ENCODE assay signal across 21 cellular contexts in genomic region chr20:61343934-61344333, GRCh38.
"Had no signal": no experiment of that assay in that cellular context is flagged by ENCODE, and none has a peak within 500 bp of the region (broad histone marks: within the 10 kb centered on the region; RNA-seq: fewer than 3 reads in every experiment).

No MANE protein-coding gene starts in this region.

- H3K27ac ChIP-seq: SJSA1, SK-N-MC had no signal

- H3K4me3 ChIP-seq: SJSA1, SK-N-MC had no signal

- H3K36me3 ChIP-seq: SJSA1 had no signal

- DNase-seq: KBM-7, NCI-H1092, NCI-H1105 treated with DMSO at 0.1 percent for 48 hours, NCI-H1417 treated with DMSO at 0.1 percent for 48 hours, NCI-H146, NCI-H1694 treated with DMSO at 0.1 percent for 48 hours, NCI-H1930, NCI-H2081, NCI-H2107, NCI-H2171, NCI-H226, NCI-H446, NCI-H510A, NCI-H524 treated with DMSO at 0.1 percent for 48 hours, NCI-H69, NCI-H774, Right ventricle myocardium superior, RPMI8226, SIG-M5 had no signal

- H3K4me1 ChIP-seq: SJSA1 had no signal
